In genomic region chr11:13008625-13009475, GRCh38 we compare ENCODE assay signal across 8 cellular contexts. TPM values are rescaled to one million over a fixed set of nuclear protein-coding genes. Genes with fewer than 3 reads are reported as not detected.
DNase-seq lines count a peak whose midpoint lies in the region; ATAC-seq and TF ChIP-seq lines count a peak whose summit lies in the region.

Gene RASSF10, plus strand, starts transcription at chr11:13009316. Its CDS starts 261 bp downstream, at chr11:13009577.

- peaks cover 62% of the 10 kb centered on the region for H3K27me3 Mint-ChIP-seq in T-helper 2 cell treated with Interferon-gamma antibody and Interleukin-4, amounts not matched to agents 5 μg/mL and 100 μg/mL, for 36 hours (ENCODE audit: low read depth)
- H3K27me3 Mint-ChIP-seq in neural crest cell (ENCODE audit: low read depth): peaks cover 55% of the 10 kb centered on the region
- H3K27me3 Mint-ChIP-seq in naive thymus-derived CD8-positive, alpha-beta T cell: peaks cover 36 to 79% (median 55%) of the 10 kb centered on the region in 5 donors

- H3K4me3 ChIP-seq in fibroblast of villous mesenchyme (ENCODE audit: low read depth, low read length): peak within 1 kb of the TSS; percentile 24

- H3K4me1 Mint-ChIP-seq in T-helper 2 cell treated with Interferon-gamma antibody and Interleukin-4, amounts not matched to agents 5 μg/mL and 100 μg/mL, for 36 hours (ENCODE audit: low read depth): peaks cover 1% of the 10 kb centered on the region
- peaks cover 56% of the 10 kb centered on the region for H3K4me1 Mint-ChIP-seq in neural crest cell
- H3K4me1 Mint-ChIP-seq in naive thymus-derived CD8-positive, alpha-beta T cell: peaks cover 0 to 4% (median 2%) of the 10 kb centered on the region in 4 donors

- DNase-seq in DMS153 (lab: John Stamatoyannopoulos, UW) (peak; percentile 76), fibroblast of villous mesenchyme (ENCODE audit: low read depth) (no peak), neural crest cell (ENCODE audit: low read depth, low spot score) (peak; percentile 80), GM19238 (ENCODE audit: insufficient read length, low spot score) (no peak)
- DNase-seq in T-helper 2 cell treated with Interferon-gamma antibody and Interleukin-4, amounts not matched to agents 5 μg/mL and 100 μg/mL, for 36 hours (ENCODE audit: low spot score): no peak
- DNase-seq in naive thymus-derived CD8-positive, alpha-beta T cell: no peak

- TF ChIP-seq CTCF in fibroblast of villous mesenchyme (IDR thresholded peaks at IDR 0.05; ENCODE audit: insufficient read depth, low read depth, low read length) (no peak), neural crest cell (conservative IDR thresholded peaks at IDR 0.05) (no peak)

- POLR2A ChIA-PET in naive thymus-derived CD8-positive, alpha-beta T cell (lab: Charles Lee): no interaction called here

- peak within 1 kb of the TSS; percentile 38 for H3K4me3 Mint-ChIP-seq in T-helper 2 cell treated with Interferon-gamma antibody and Interleukin-4, amounts not matched to agents 5 μg/mL and 100 μg/mL, for 36 hours
- H3K4me3 Mint-ChIP-seq in neural crest cell: peak within 1 kb of the TSS; percentile 95
- peak within 1 kb of the TSS in 3 of 10 donors; percentile 14 to 50 (median 36) for H3K4me3 Mint-ChIP-seq in naive thymus-derived CD8-positive, alpha-beta T cell

- no peaks in the 10 kb centered on the region for H3K36me3 Mint-ChIP-seq in T-helper 2 cell treated with Interferon-gamma antibody and Interleukin-4, amounts not matched to agents 5 μg/mL and 100 μg/mL, for 36 hours (ENCODE audit: low read depth)
- H3K36me3 Mint-ChIP-seq in neural crest cell (ENCODE audit: low read depth): peaks cover 8% of the 10 kb centered on the region
- no peaks in the 10 kb centered on the region for H3K36me3 Mint-ChIP-seq in naive thymus-derived CD8-positive, alpha-beta T cell

- no peaks in the 10 kb centered on the region for H3K9me3 Mint-ChIP-seq in T-helper 2 cell treated with Interferon-gamma antibody and Interleukin-4, amounts not matched to agents 5 μg/mL and 100 μg/mL, for 36 hours
- peaks cover 10% of the 10 kb centered on the region for H3K9me3 Mint-ChIP-seq in neural crest cell
- H3K9me3 Mint-ChIP-seq in naive thymus-derived CD8-positive, alpha-beta T cell: no peaks in the 10 kb centered on the region

- ATAC-seq in HG03354 (IDR thresholded peaks at IDR 0.05; ENCODE audit: poor library complexity, severe bottlenecking, unreplicated experiment) (peak; percentile 73), HG02852 (IDR thresholded peaks at IDR 0.05; ENCODE audit: unreplicated experiment) (no peak)
- no peak for ATAC-seq in naive thymus-derived CD8-positive, alpha-beta T cell

- no peak within 1 kb of the TSS for H3K27ac Mint-ChIP-seq in T-helper 2 cell treated with Interferon-gamma antibody and Interleukin-4, amounts not matched to agents 5 μg/mL and 100 μg/mL, for 36 hours
- no peak within 1 kb of the TSS for H3K27ac Mint-ChIP-seq in neural crest cell (ENCODE audit: unreplicated experiment)
- no peak within 1 kb of the TSS for H3K27ac Mint-ChIP-seq in naive thymus-derived CD8-positive, alpha-beta T cell

RNA-seq across cellular contexts. Expression of gene RASSF10, which starts in this region (rescaled TPM):
- total RNA-seq in fibroblast of villous mesenchyme: not detected in 2 replicates
- total RNA-seq in neural crest cell: 6.0 and 6.4 TPM in 2 replicates
- total RNA-seq in naive thymus-derived CD8-positive, alpha-beta T cell: not detected
- polyA plus RNA-seq in naive thymus-derived CD8-positive, alpha-beta T cell: not detected

Comparison
In these comparisons a context has a peak if more than half of its experiments do, and no peak if none do; other contexts are left out.
1. DNase-seq: peak in DMS153 (single experiment) and neural crest cell (single experiment); none in T-helper 2 cell treated with Interferon-gamma antibody and Interleukin-4, amounts not matched to agents 5 μg/mL and 100 μg/mL, for 36 hours (single experiment), fibroblast of villous mesenchyme (single experiment), GM19238 (single experiment) and naive thymus-derived CD8-positive, alpha-beta T cell (0 of 10).